In genomic region chr6:163412345-163412744, GRCh38 we compare ENCODE assay signal across 8 cellular contexts. TPM values are rescaled to one million over a fixed set of nuclear protein-coding genes. Genes with fewer than 3 reads are reported as not detected.
A peak's percentile ranks its signal among the peaks of the same experiment; 100 is the strongest.
DNase-seq lines count a peak whose midpoint lies in the region; ATAC-seq and TF ChIP-seq lines count a peak whose summit lies in the region.

No MANE protein-coding gene starts in this region.

- no peak for TF ChIP-seq CTCF in left ventricle myocardium inferior (IDR thresholded peaks at IDR 0.05; ENCODE audit: borderline replicate concordance)
- no peak for TF ChIP-seq CTCF in cardiac fibroblast (IDR thresholded peaks at IDR 0.05; ENCODE audit: low read depth, low read length)
- TF ChIP-seq CTCF in uterus (IDR thresholded peaks at IDR 0.05) = no peak

- H3K27ac ChIP-seq in left ventricle myocardium inferior (replicated peaks) = peak overlapping the region; percentile 99
- peak overlapping the region; percentile 91 for H3K27ac ChIP-seq in muscle layer of colon (ENCODE audit: low read depth, low read length)
- H3K27ac ChIP-seq in uterus = peak overlapping the region; percentile 100

- no peaks in the 10 kb centered on the region for H3K9me3 ChIP-seq in left ventricle myocardium inferior (replicated peaks)
- H3K9me3 ChIP-seq in muscle layer of colon (ENCODE audit: low read length) = no peaks in the 10 kb centered on the region
- no peaks in the 10 kb centered on the region for H3K9me3 ChIP-seq in uterus

- H3K36me3 ChIP-seq in left ventricle myocardium inferior (no peaks in the 10 kb centered on the region), muscle layer of colon (ENCODE audit: insufficient read depth, low read length) (no peaks in the 10 kb centered on the region), uterus (no peaks in the 10 kb centered on the region)

- no peak for ATAC-seq in GM19035 (IDR thresholded peaks at IDR 0.05; ENCODE audit: unreplicated experiment)

- no peak for DNase-seq in left ventricle myocardium inferior
- DNase-seq in cardiac septum (ENCODE audit: low spot score) = no peak
- no peak for DNase-seq in cardiac fibroblast (ENCODE audit: low read depth in 2 of 2)
- no peak for DNase-seq in uterus
- DNase-seq in Ammon's horn (ENCODE audit: low spot score) = no peak
- DNase-seq in amygdala (lab: John Stamatoyannopoulos, UW) = no peak

- no peak for TF ChIP-seq POLR2A in uterus (IDR thresholded peaks at IDR 0.05)

- H3K4me1 ChIP-seq in left ventricle myocardium inferior (peaks cover 46% of the 10 kb centered on the region), muscle layer of colon (ENCODE audit: insufficient read depth, low read length) (peaks cover 9% of the 10 kb centered on the region), uterus (no peaks in the 10 kb centered on the region)

- intact Hi-C loops in left ventricle myocardium inferior (cut with micrococcal nuclease) (no loop called here), cardiac septum (cut with DNase I) (loop anchor here (2.0 to 5.0 kb wide), 2 partner anchors 150 to 232 kb away; no protein-coding TSS in a partner anchor), uterus (cut with DNase I; ENCODE audit: low total_unique reads) (no loop called here)

- H3K9ac ChIP-seq in muscle layer of colon (ENCODE audit: low read length) = peak overlapping the region; percentile 26

- H3K4me3 ChIP-seq in left ventricle myocardium inferior = peak overlapping the region; percentile 91
- H3K4me3 ChIP-seq in cardiac fibroblast (replicated peaks in 1 of 2; ENCODE audit: low read depth in 2 of 2, low read length in 2 of 2) = peak overlapping the region; percentile 61 to 74
- peak overlapping the region; percentile 55 to 67 for H3K4me3 ChIP-seq in muscle layer of colon (ENCODE audit: low read depth in 1 of 2, low read length in 2 of 2)
- H3K4me3 ChIP-seq in uterus = peak overlapping the region in 1 of 2 donors; percentile 44

- H3K27me3 ChIP-seq in left ventricle myocardium inferior (ENCODE audit: low read depth) (no peaks in the 10 kb centered on the region), muscle layer of colon (ENCODE audit: control insufficient read depth in 1 of 2, insufficient read depth in 2 of 2, low read length in 2 of 2) (no peaks in the 10 kb centered on the region), uterus (no peaks in the 10 kb centered on the region)

RNA-seq across cellular contexts. Expression of gene QKI, which starts 2.2 kb away (rescaled TPM):
- total RNA-seq in left ventricle myocardium inferior (449 TPM), cardiac septum (460 TPM), uterus (100 to 1,000 TPM in 3 of 4 donors, 10 to 100 TPM in 1; 93.5 to 213 (median 164) TPM)
